In genomic region chr13:112067121-112067741, GRCh38 we compare ENCODE assay signal across 11 cellular contexts. TPM values are rescaled to one million over a fixed set of nuclear protein-coding genes. Genes with fewer than 3 reads are reported as not detected.
A peak's percentile ranks its signal among the peaks of the same experiment; 100 is the strongest.
DNase-seq lines count a peak whose midpoint lies in the region; TF ChIP-seq lines count a peak whose summit lies in the region.
"Had no signal": no experiment of that assay in that cellular context is flagged by ENCODE, and none has a peak within 500 bp of the region (broad histone marks: within the 10 kb centered on the region; RNA-seq: fewer than 3 reads in every experiment).

Gene SOX1, plus strand, starts transcription at chr13:112067149. Its CDS starts 510 bp downstream, at chr13:112067659.

- H2AFZ ChIP-seq in hepatocyte, result no peak within 1 kb of the TSS

- no peak within 1 kb of the TSS for H3K27ac ChIP-seq in hepatocyte
- H3K27ac ChIP-seq: epithelial cell of prostate had no signal

- DNase-seq in NCI-H345 (lab: John Stamatoyannopoulos, UW), result peak; percentile 56
- no peak for DNase-seq in NCI-H345 treated with DMSO at 0.1 percent for 48 hours (lab: John Stamatoyannopoulos, UW; ENCODE audit: unreplicated experiment)
- peak; percentile 81 for DNase-seq in NCI-H2227 (lab: John Stamatoyannopoulos, UW; ENCODE audit: unreplicated experiment)
- DNase-seq in hepatocyte (ENCODE audit: low spot score), result no peak
- DNase-seq in skeletal muscle cell (ENCODE audit: low read depth), result no peak
- no peak for DNase-seq in activated effector memory CD4-positive, alpha-beta T cell treated with Interleukin-2 at 50 U/mL for 16 hours
- DNase-seq in activated CD4-positive, CD25-positive, alpha-beta regulatory T cell (lab: John Stamatoyannopoulos, UW), result no peak
- no peak for DNase-seq in NCI-H1048 (lab: John Stamatoyannopoulos, UW)

- H4K20me1 ChIP-seq in hepatocyte (ENCODE audit: insufficient read depth, poor library complexity, severe bottlenecking), result no peaks in the 10 kb centered on the region

- WGBS in hepatocyte (ENCODE audit: low lambda C conversion rate, missing lambda C conversion rate), result 1% methylated on average over 40 of the region's 65 CpGs

- peak within 1 kb of the TSS; percentile 76 for H3K4me2 ChIP-seq in hepatocyte

- no peaks in the 10 kb centered on the region for H3K9me3 ChIP-seq in hepatocyte (ENCODE audit: low read depth)

- H3K4me1 ChIP-seq in hepatocyte (ENCODE audit: insufficient read depth), result no peaks in the 10 kb centered on the region

- H3K36me3 ChIP-seq in hepatocyte (replicated peaks; ENCODE audit: insufficient read depth, low read depth), result no peaks in the 10 kb centered on the region

- H3K27me3 ChIP-seq in hepatocyte, result peaks cover 88% of the 10 kb centered on the region

- no peaks in the 10 kb centered on the region for H3K79me2 ChIP-seq in hepatocyte

- no peak for TF ChIP-seq CTCF in hepatocyte (IDR thresholded peaks at IDR 0.05; ENCODE audit: poor library complexity)

- no peak within 1 kb of the TSS for H3K4me3 ChIP-seq in hepatocyte
- peak within 1 kb of the TSS; percentile 32 for H3K4me3 ChIP-seq in skeletal muscle cell (ENCODE audit: low read depth, low read length)

- no peaks in the 10 kb centered on the region for H3K9me2 ChIP-seq in hepatocyte (replicated peaks; ENCODE audit: insufficient read depth)

RNA-seq across cellular contexts. Expression of gene SOX1, which starts in this region (rescaled TPM):
- total RNA-seq in hepatocyte, result not detected in 2 replicates
- polyA plus RNA-seq in hepatocyte, result 0.07 and 0.11 TPM in 2 replicates
- total RNA-seq: LHCN-M2 had no signal
- polyA plus RNA-seq: AG04450 had no signal

Comparison
In these comparisons a context has a peak if more than half of its experiments do, and no peak if none do; other contexts are left out.
1. DNase-seq: peak in NCI-H345 (single experiment) and NCI-H2227 (single experiment); none in NCI-H345 treated with DMSO at 0.1 percent for 48 hours (single experiment), hepatocyte (single experiment), skeletal muscle cell (single experiment), activated effector memory CD4-positive, alpha-beta T cell treated with Interleukin-2 at 50 U/mL for 16 hours (single experiment), activated CD4-positive, CD25-positive, alpha-beta regulatory T cell (0 of 4) and NCI-H1048 (single experiment).